In the genomic region with DNA sequence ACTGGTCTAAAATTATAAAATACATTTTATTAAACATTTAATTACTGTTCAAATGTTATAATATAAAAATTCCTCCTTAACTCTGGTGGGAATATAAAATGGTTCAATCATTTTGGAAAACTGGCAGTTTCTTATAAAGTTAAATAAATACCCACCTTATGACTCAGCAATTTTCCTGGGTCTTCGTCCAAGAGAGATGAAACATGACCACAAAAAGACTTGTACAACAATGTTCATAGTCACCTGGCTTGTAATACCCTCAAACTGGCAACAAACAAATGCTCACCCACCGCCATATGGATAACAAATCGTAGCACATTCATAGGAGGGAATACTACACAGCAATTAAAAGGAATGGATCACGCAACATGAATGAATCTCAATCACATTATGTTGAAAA, we compare ENCODE assay signal across 26 cellular contexts.
DNase-seq lines count a peak whose midpoint lies in the region; ATAC-seq, FAIRE-seq and TF ChIP-seq lines count a peak whose summit lies in the region.
"Had no signal": no experiment of that assay in that cellular context is flagged by ENCODE, and none has a peak within 500 bp of the region (broad histone marks: within the 10 kb centered on the region; RNA-seq: fewer than 3 reads in every experiment).

No MANE protein-coding gene starts in this region.

- TF ChIP-seq EP300 in SK-N-SH (IDR thresholded peaks at IDR 0.05; ENCODE audit: borderline replicate concordance in 1 of 2, low read depth in 1 of 2, low read length in 1 of 2) = no peak

- H4K20me1 ChIP-seq in SK-N-SH (ENCODE audit: insufficient read depth) (no peaks in the 10 kb centered on the region), astrocyte (ENCODE audit: insufficient read depth, low read length) (no peaks in the 10 kb centered on the region)
- H4K20me1 ChIP-seq: BLaER1 had no signal

- no peaks in the 10 kb centered on the region for H3K36me3 ChIP-seq in SK-N-SH (replicated peaks in 1 of 2; ENCODE audit: control insufficient read depth in 1 of 2, insufficient read depth in 2 of 2, low read length in 1 of 2)
- H3K36me3 ChIP-seq in astrocyte (ENCODE audit: insufficient read depth, low read length) = no peaks in the 10 kb centered on the region
- H3K36me3 ChIP-seq in HAP-1 (replicated peaks) = no peaks in the 10 kb centered on the region
- H3K36me3 ChIP-seq: BLaER1 had no signal

- no peak for TF ChIP-seq RAD21 in SK-N-SH (IDR thresholded peaks at IDR 0.05; ENCODE audit: low read length)

- H3K27me3 ChIP-seq in SK-N-SH (ENCODE audit: insufficient read depth) (no peaks in the 10 kb centered on the region), astrocyte (ENCODE audit: insufficient read depth, low read length) (no peaks in the 10 kb centered on the region), HAP-1 (ENCODE audit: low read depth) (no peaks in the 10 kb centered on the region)
- H3K27me3 ChIP-seq: BLaER1, esophagus squamous epithelium had no signal

- H3K9me3 ChIP-seq in SK-N-SH = no peaks in the 10 kb centered on the region
- H3K9me3 ChIP-seq in astrocyte (ENCODE audit: insufficient read depth, low read depth, low read length) = no peaks in the 10 kb centered on the region
- no peaks in the 10 kb centered on the region for H3K9me3 ChIP-seq in HAP-1
- H3K9me3 ChIP-seq: BLaER1, esophagus squamous epithelium had no signal

- CTCF ChIA-PET in SK-N-SH (lab: Yijun Ruan, JAX) = interaction anchor here (1.3 to 2.4 kb wide), 12 partner anchors 9 to 302 kb away, joined by 4 to 21 read pairs (median 7); no protein-coding TSS in a partner anchor

- H3K9me3 Mint-ChIP-seq in astrocyte (ENCODE audit: unreplicated experiment) = no peaks in the 10 kb centered on the region
- peaks cover 0 to 1% of the 10 kb centered on the region in 2 donors for H3K9me3 Mint-ChIP-seq in stimulated activated naive B cell treated with anti-CD40 and anti-IgM and Interleukin-4, amounts not matched to agents 10 μg/mL and 1 μg/mL and 100 μg/mL, for 72 hours
- H3K9me3 Mint-ChIP-seq: activated naive CD8-positive, alpha-beta T cell treated with anti-CD3 and anti-CD28 coated beads for 36 hours; activated T-helper 17 cell treated with anti-CD3 and anti-CD28 coated beads, Interleukin-2, amount 50 U/mL, for 72 hours; H9; naive thymus-derived CD8-positive, alpha-beta T cell; T-cell had no signal

- no peak for TF ChIP-seq CTCF in SK-N-SH (IDR thresholded peaks at IDR 0.05)
- TF ChIP-seq CTCF in astrocyte (IDR thresholded peaks at IDR 0.05; ENCODE audit: insufficient read depth, low read depth, low read length) = no peak

- no peaks in the 10 kb centered on the region for H3K27me3 Mint-ChIP-seq in astrocyte (ENCODE audit: low read depth, unreplicated experiment)
- peaks cover 13 to 16% of the 10 kb centered on the region in 2 donors for H3K27me3 Mint-ChIP-seq in stimulated activated naive B cell treated with anti-CD40 and anti-IgM and Interleukin-4, amounts not matched to agents 10 μg/mL and 1 μg/mL and 100 μg/mL, for 72 hours

- H3K27ac Mint-ChIP-seq in astrocyte (ENCODE audit: unreplicated experiment) = peak overlapping the region; percentile 35
- no peak overlapping the region for H3K27ac Mint-ChIP-seq in stimulated activated naive B cell treated with anti-CD40 and anti-IgM and Interleukin-4, amounts not matched to agents 10 μg/mL and 1 μg/mL and 100 μg/mL, for 72 hours
- H3K27ac Mint-ChIP-seq: activated CD8-positive, alpha-beta memory T cell treated with anti-CD3 and anti-CD28 coated beads, Interleukin-2, amount 10 ng/mL, durations not matched to agents 7 days and 5 days; activated naive CD8-positive, alpha-beta T cell treated with anti-CD3 and anti-CD28 coated beads for 36 hours; activated T-helper 17 cell treated with anti-CD3 and anti-CD28 coated beads, Interleukin-2, amount 50 U/mL, for 72 hours; H9; naive thymus-derived CD8-positive, alpha-beta T cell; T-cell had no signal

- no peaks in the 10 kb centered on the region for H3F3A ChIP-seq in SK-N-SH (replicated peaks; ENCODE audit: insufficient read depth)

- H3K79me2 ChIP-seq in SK-N-SH (ENCODE audit: insufficient read depth) (no peaks in the 10 kb centered on the region), astrocyte (ENCODE audit: insufficient read depth, low read length) (no peaks in the 10 kb centered on the region)
- H3K79me2 ChIP-seq: parathyroid adenoma had no signal

- ATAC-seq in SK-N-SH treated with all-trans-retinoic acid at 6 μM for 48 hours = no peak
- ATAC-seq in stimulated activated naive B cell treated with anti-CD40 and anti-IgM and Interleukin-4, amounts not matched to agents 10 μg/mL and 1 μg/mL and 100 μg/mL, for 72 hours (replicated peaks) = no peak
- ATAC-seq: activated CD8-positive, alpha-beta memory T cell treated with anti-CD3 and anti-CD28 coated beads, Interleukin-2, amount 10 ng/mL, durations not matched to agents 7 days and 5 days; naive thymus-derived CD8-positive, alpha-beta T cell; T-cell had no signal

- H3K9ac ChIP-seq in SK-N-SH (no peak overlapping the region), astrocyte (ENCODE audit: low read length) (no peak overlapping the region)
- H3K9ac ChIP-seq: BLaER1, parathyroid adenoma had no signal

- no peak for FAIRE-seq in astrocyte (lab: Jason Lieb, UNC)
- FAIRE-seq in HTR-8/SVneo (lab: Jason Lieb, UNC) = no peak
- FAIRE-seq: D721Med, GM12891, kidney had no signal

- H3K4me3 ChIP-seq in SK-N-SH (ENCODE audit: low read depth in 2 of 2, low read length in 1 of 2) (no peak overlapping the region), astrocyte (ENCODE audit: insufficient read depth, low read depth, low read length) (no peak overlapping the region), HAP-1 (no peak overlapping the region)
- H3K4me3 ChIP-seq: BLaER1, skin epidermis had no signal

- no peak for DNase-seq in SK-N-SH
- peak; percentile 59 for DNase-seq in astrocyte (ENCODE audit: low read depth)
- DNase-seq in fibroblast of peridontal ligament (ENCODE audit: extremely low read depth) = peak; percentile 43
- no peak for DNase-seq in stimulated activated naive B cell treated with anti-CD40 and anti-IgM and Interleukin-4, amounts not matched to agents 10 μg/mL and 1 μg/mL and 100 μg/mL, for 72 hours
- no peak for DNase-seq in SIG-M5 treated with dmso at 0.1 percent for 504 hours (lab: John Stamatoyannopoulos, UW; ENCODE audit: unreplicated experiment)
- DNase-seq in HTR-8/SVneo (ENCODE audit: insufficient read length, low spot score) = no peak
- no peak for DNase-seq in HAP-1 (ENCODE audit: low spot score in 2 of 2)
- DNase-seq: central memory CD4-positive, alpha-beta T cell; esophagus squamous epithelium; GF-D8; kidney; NCI-H2081 treated with DMSO at 0.1 percent for 48 hours had no signal

- H3K4me1 ChIP-seq in SK-N-SH (ENCODE audit: control insufficient read depth in 1 of 2, insufficient read depth in 2 of 2, low read depth in 1 of 2, low read length in 1 of 2) (peaks cover 0 to 13% of the 10 kb centered on the region in 2 experiments; a peak in 1 of 4 replicates), astrocyte (ENCODE audit: insufficient read depth, low read length) (no peaks in the 10 kb centered on the region), HAP-1 (no peaks in the 10 kb centered on the region)
- H3K4me1 ChIP-seq: parathyroid adenoma had no signal

- POLR2A ChIA-PET in SK-N-SH (lab: Yijun Ruan, JAX) = no interaction called here

- in situ Hi-C loops in HAP-1 (cut with MboI; ENCODE audit: low sequenced_read_pairs) = loop anchor here (25.0 kb wide), 1 partner anchor 295 kb away; no protein-coding TSS in a partner anchor

- H3K4me1 Mint-ChIP-seq in astrocyte (ENCODE audit: low read depth, unreplicated experiment) = peaks cover 18% of the 10 kb centered on the region
- peaks cover 31 to 53% of the 10 kb centered on the region in 2 donors for H3K4me1 Mint-ChIP-seq in stimulated activated naive B cell treated with anti-CD40 and anti-IgM and Interleukin-4, amounts not matched to agents 10 μg/mL and 1 μg/mL and 100 μg/mL, for 72 hours
- H3K4me1 Mint-ChIP-seq: activated CD8-positive, alpha-beta memory T cell treated with anti-CD3 and anti-CD28 coated beads, Interleukin-2, amount 10 ng/mL, durations not matched to agents 7 days and 5 days had no signal

- H3K4me3 Mint-ChIP-seq in astrocyte (ENCODE audit: unreplicated experiment) = no peak overlapping the region
- peak overlapping the region; percentile 10 to 82 for H3K4me3 Mint-ChIP-seq in stimulated activated naive B cell treated with anti-CD40 and anti-IgM and Interleukin-4, amounts not matched to agents 10 μg/mL and 1 μg/mL and 100 μg/mL, for 72 hours
- H3K4me3 Mint-ChIP-seq: activated CD8-positive, alpha-beta memory T cell treated with anti-CD3 and anti-CD28 coated beads, Interleukin-2, amount 10 ng/mL, durations not matched to agents 7 days and 5 days; activated naive CD8-positive, alpha-beta T cell treated with anti-CD3 and anti-CD28 coated beads for 36 hours; activated T-helper 17 cell treated with anti-CD3 and anti-CD28 coated beads, Interleukin-2, amount 50 U/mL, for 72 hours; naive thymus-derived CD8-positive, alpha-beta T cell; T-cell had no signal

- 53% methylated on average over 4 of the region's 4 CpGs for WGBS in SK-N-SH (ENCODE audit: low lambda C conversion rate)

- no peaks in the 10 kb centered on the region for H3K36me3 Mint-ChIP-seq in astrocyte (ENCODE audit: low read depth, unreplicated experiment)
- peaks cover 0 to 4% of the 10 kb centered on the region in 2 donors for H3K36me3 Mint-ChIP-seq in stimulated activated naive B cell treated with anti-CD40 and anti-IgM and Interleukin-4, amounts not matched to agents 10 μg/mL and 1 μg/mL and 100 μg/mL, for 72 hours
- H3K36me3 Mint-ChIP-seq: activated CD8-positive, alpha-beta memory T cell treated with anti-CD3 and anti-CD28 coated beads, Interleukin-2, amount 10 ng/mL, durations not matched to agents 7 days and 5 days; activated naive CD8-positive, alpha-beta T cell treated with anti-CD3 and anti-CD28 coated beads for 36 hours; naive thymus-derived CD8-positive, alpha-beta T cell; T-cell had no signal

- H3K4me2 ChIP-seq in SK-N-SH (0 out of 2 replicates have a peak overlapping the region, but pooled peaks have one; percentile 37), astrocyte (ENCODE audit: low read length) (peak overlapping the region; percentile 73)
- H3K4me2 ChIP-seq: BLaER1 had no signal

- H3K27ac ChIP-seq in SK-N-SH (ENCODE audit: low read depth in 2 of 2, low read length in 1 of 2) (no peak overlapping the region; a peak in 1 of 4 replicates), astrocyte (ENCODE audit: low read depth, low read length) (no peak overlapping the region)
- H3K27ac ChIP-seq: 22Rv1, BLaER1, HL-60, parathyroid adenoma, skin epidermis had no signal

- H3K9me2 ChIP-seq in SK-N-SH = no peaks in the 10 kb centered on the region

- no peak overlapping the region; the same call in 1 of the 2 replicates for H2AFZ ChIP-seq in SK-N-SH (ENCODE audit: low read depth)
- H2AFZ ChIP-seq in astrocyte (ENCODE audit: low read depth, low read length) = no peak overlapping the region

TF ChIP-seq in SK-N-SH, 30 proteins besides CTCF, POLR2A, EP300 and RAD21:
- TF ChIP-seq MEF2A (IDR thresholded peaks at IDR 0.05; ENCODE audit: borderline replicate concordance, low read depth) (no peak), FOSL2 (IDR thresholded peaks at IDR 0.05; ENCODE audit: borderline replicate concordance, low read depth) (0 out of 2 replicates have a peak, but pooled peaks have one; percentile 23)

TF ChIP-seq in SK-N-SH treated with all-trans-retinoic acid at 6 μM for 48 hours, 23 proteins besides CTCF, POLR2A, EP300 and RAD21 (continues in another document):
- TF ChIP-seq ZFP3 (CRISPR knock-in tag; IDR thresholded peaks at IDR 0.05) (no peak), PPARA (CRISPR knock-in tag; IDR thresholded peaks at IDR 0.05; ENCODE audit: borderline replicate concordance) (no peak), TOX (CRISPR knock-in tag; IDR thresholded peaks at IDR 0.05; ENCODE audit: borderline replicate concordance) (no peak)

Comparison
In these comparisons a context has a peak if more than half of its experiments do, and no peak if none do; other contexts are left out.
1. DNase-seq: peak in astrocyte (single experiment) and fibroblast of peridontal ligament (single experiment); none in SK-N-SH (single experiment), stimulated activated naive B cell treated with anti-CD40 and anti-IgM and Interleukin-4, amounts not matched to agents 10 μg/mL and 1 μg/mL and 100 μg/mL, for 72 hours (single experiment), SIG-M5 treated with dmso at 0.1 percent for 504 hours (single experiment), HTR-8/SVneo (single experiment) and HAP-1 (0 of 2).